Comparison of ENCODE assay signal across 23 cellular contexts in genomic region chr12:75970310-75970709, GRCh38.
DNase-seq lines count a peak whose midpoint lies in the region; ATAC-seq and TF ChIP-seq lines count a peak whose summit lies in the region.
"Had no signal": no experiment of that assay in that cellular context is flagged by ENCODE, and none has a peak within 500 bp of the region (broad histone marks: within the 10 kb centered on the region; RNA-seq: fewer than 3 reads in every experiment).

No MANE protein-coding gene starts in this region.

- peaks cover 14% of the 10 kb centered on the region for H3K9me3 Mint-ChIP-seq in activated T-cell treated with anti-CD3 and anti-CD28 coated beads, Interleukin-2, amount 50 U/mL, for 24 hours
- peaks cover 0 to 10% of the 10 kb centered on the region in 2 donors for H3K9me3 Mint-ChIP-seq in activated T-cell treated with anti-CD3 and anti-CD28 coated beads, Interleukin-2, amount 50 U/mL, for 72 hours
- no peaks in the 10 kb centered on the region for H3K9me3 Mint-ChIP-seq in dendritic cell treated with granulocyte-macrophage colony-stimulating factor and Interleukin-4, amounts not matched to agents 40 ng/mL and 50 ng/mL, for 4 days

- no peak for DNase-seq in activated T-cell treated with anti-CD3 and anti-CD28 coated beads, Interleukin-2, amount 50 U/mL, for 24 hours
- DNase-seq in activated T-cell treated with anti-CD3 and anti-CD28 coated beads, Interleukin-2, amount 50 U/mL, for 72 hours: no peak
- DNase-seq in NCI-H226: peak; percentile 37
- DNase-seq in omental fat pad (ENCODE audit: low spot score): no peak
- no peak for DNase-seq in pons (ENCODE audit: low spot score)
- no peak for DNase-seq in DMS53 treated with DMSO at 0.1 percent for 48 hours (lab: John Stamatoyannopoulos, UW; ENCODE audit: unreplicated experiment)
- DNase-seq: 8988T; activated CD4-positive, alpha-beta T cell treated with anti-CD3 and anti-CD28 coated beads, Interleukin-2, amount 50 U/mL, for 1 hour; activated CD8-positive, alpha-beta memory T cell treated with anti-CD3 and anti-CD28 coated beads, Interleukin-2, amount 50 U/mL, for 4 hours; activated effector memory CD4-positive, alpha-beta T cell treated with anti-CD3 and anti-CD28 coated beads, Interleukin-2, amount 50 U/mL, for 16 hours; AML-193; colonic mucosa; DMS79; esophagus squamous epithelium; gastrocnemius medialis; hippocampal formation; NCI-H1048; NCI-H1930; NCI-H2227 treated with DMSO at 0.1 percent for 48 hours; NCI-H748 treated with DMSO at 0.1 percent for 48 hours; stimulated activated CD4-positive, alpha-beta T cell treated with anti-CD3 and anti-CD28 coated beads, Interleukin-2, amount 100 ng/mL, for 24 hours had no signal

- H3K4me3 Mint-ChIP-seq in activated T-cell treated with anti-CD3 and anti-CD28 coated beads, Interleukin-2, amount 50 U/mL, for 24 hours: no peak overlapping the region
- H3K4me3 Mint-ChIP-seq in activated T-cell treated with anti-CD3 and anti-CD28 coated beads, Interleukin-2, amount 50 U/mL, for 72 hours: no peak overlapping the region
- H3K4me3 Mint-ChIP-seq in dendritic cell treated with granulocyte-macrophage colony-stimulating factor and Interleukin-4, amounts not matched to agents 40 ng/mL and 50 ng/mL, for 4 days: no peak overlapping the region

- ATAC-seq in activated T-cell treated with anti-CD3 and anti-CD28 coated beads, Interleukin-2, amount 50 U/mL, for 72 hours (replicated peaks in 1 of 2): no peak
- peak; percentile 46 for ATAC-seq in omental fat pad (ENCODE audit: low FRiP score)
- no peak for ATAC-seq in GM21723 (IDR thresholded peaks at IDR 0.05; ENCODE audit: unreplicated experiment)
- ATAC-seq: gastrocnemius medialis had no signal

- intact Hi-C loops in dendritic cell treated with granulocyte-macrophage colony-stimulating factor and Interleukin-4, amounts not matched to agents 40 ng/mL and 50 ng/mL, for 4 days (cut with micrococcal nuclease): loop anchor here (10.0 kb wide), 1 partner anchor 204 kb away; no protein-coding TSS in a partner anchor

- H3K36me3 Mint-ChIP-seq in activated T-cell treated with anti-CD3 and anti-CD28 coated beads, Interleukin-2, amount 50 U/mL, for 24 hours (ENCODE audit: low read depth): peaks cover 16% of the 10 kb centered on the region
- H3K36me3 Mint-ChIP-seq in activated T-cell treated with anti-CD3 and anti-CD28 coated beads, Interleukin-2, amount 50 U/mL, for 72 hours (ENCODE audit: insufficient read depth in 2 of 2): peaks cover 13 to 30% of the 10 kb centered on the region in 2 donors
- H3K36me3 Mint-ChIP-seq in dendritic cell treated with granulocyte-macrophage colony-stimulating factor and Interleukin-4, amounts not matched to agents 40 ng/mL and 50 ng/mL, for 4 days (ENCODE audit: low read depth): no peaks in the 10 kb centered on the region

- peak overlapping the region; percentile 9 for H3K27ac Mint-ChIP-seq in activated T-cell treated with anti-CD3 and anti-CD28 coated beads, Interleukin-2, amount 50 U/mL, for 24 hours
- H3K27ac Mint-ChIP-seq in activated T-cell treated with anti-CD3 and anti-CD28 coated beads, Interleukin-2, amount 50 U/mL, for 72 hours: no peak overlapping the region
- peak overlapping the region; percentile 56 for H3K27ac Mint-ChIP-seq in dendritic cell treated with granulocyte-macrophage colony-stimulating factor and Interleukin-4, amounts not matched to agents 40 ng/mL and 50 ng/mL, for 4 days

- no peaks in the 10 kb centered on the region for H3K27me3 Mint-ChIP-seq in activated T-cell treated with anti-CD3 and anti-CD28 coated beads, Interleukin-2, amount 50 U/mL, for 24 hours
- no peaks in the 10 kb centered on the region for H3K27me3 Mint-ChIP-seq in activated T-cell treated with anti-CD3 and anti-CD28 coated beads, Interleukin-2, amount 50 U/mL, for 72 hours (ENCODE audit: low read depth)
- no peaks in the 10 kb centered on the region for H3K27me3 Mint-ChIP-seq in dendritic cell treated with granulocyte-macrophage colony-stimulating factor and Interleukin-4, amounts not matched to agents 40 ng/mL and 50 ng/mL, for 4 days

- H3K4me1 Mint-ChIP-seq in activated T-cell treated with anti-CD3 and anti-CD28 coated beads, Interleukin-2, amount 50 U/mL, for 24 hours (ENCODE audit: low read depth): peaks cover 70% of the 10 kb centered on the region
- H3K4me1 Mint-ChIP-seq in activated T-cell treated with anti-CD3 and anti-CD28 coated beads, Interleukin-2, amount 50 U/mL, for 72 hours (ENCODE audit: low read depth): peaks cover 52% of the 10 kb centered on the region
- peaks cover 29% of the 10 kb centered on the region for H3K4me1 Mint-ChIP-seq in dendritic cell treated with granulocyte-macrophage colony-stimulating factor and Interleukin-4, amounts not matched to agents 40 ng/mL and 50 ng/mL, for 4 days (ENCODE audit: low read depth)

- no peak for TF ChIP-seq CTCF in omental fat pad (IDR thresholded peaks at IDR 0.05)
